ENCODE assay signal across 12 cellular contexts in the genomic region with DNA sequence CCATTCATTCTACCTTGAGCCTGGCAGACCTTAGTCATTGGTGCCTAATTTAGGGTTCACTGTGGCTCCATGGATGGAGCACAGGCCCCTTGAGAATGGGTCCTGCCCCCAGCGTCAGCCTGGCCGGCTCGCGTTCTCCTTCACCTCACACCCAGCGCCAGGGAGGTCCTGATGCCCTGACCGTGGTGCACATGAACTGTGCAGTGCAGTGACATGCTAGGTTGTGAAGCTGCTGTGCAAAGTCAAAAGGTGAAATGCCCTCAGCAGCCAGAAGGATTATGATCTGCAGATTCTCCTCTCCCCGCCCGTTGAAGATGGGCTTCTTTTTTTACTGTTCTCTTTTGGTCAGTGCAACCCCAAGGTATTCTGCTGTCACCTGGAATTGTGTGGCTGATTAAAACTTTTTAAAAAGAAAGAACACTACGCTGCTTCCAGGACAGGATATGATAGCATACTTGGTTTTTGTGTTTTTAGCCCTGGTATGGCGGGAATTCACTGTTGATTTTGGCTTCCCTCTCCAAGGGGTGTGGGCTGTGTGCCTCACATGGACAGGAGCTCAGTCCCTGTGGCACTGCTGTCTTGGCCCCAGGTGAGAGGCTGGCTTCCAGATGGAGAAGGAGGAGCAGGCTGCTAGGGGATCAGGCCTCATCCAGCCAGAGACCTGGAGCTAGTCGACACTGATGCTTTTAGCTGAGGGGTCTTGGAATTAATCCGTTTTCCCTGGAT. TPM values are rescaled to one million over a fixed set of nuclear protein-coding genes. Genes with fewer than 3 reads are reported as not detected.
DNase-seq lines count a peak whose midpoint lies in the region; ATAC-seq and TF ChIP-seq lines count a peak whose summit lies in the region.
"Had no signal": no experiment of that assay in that cellular context is flagged by ENCODE, and none has a peak within 500 bp of the region (broad histone marks: within the 10 kb centered on the region; RNA-seq: fewer than 3 reads in every experiment).

No MANE protein-coding gene starts in this region.

- H3K4me2 ChIP-seq in neuronal stem cell (ENCODE audit: insufficient read depth, low read length, poor library complexity, severe bottlenecking) = no peak overlapping the region

- TF ChIP-seq CTCF in AG04450 (IDR thresholded peaks at IDR 0.05; ENCODE audit: low read depth, low read length) = no peak

- no peak overlapping the region for H4K8ac ChIP-seq in neuronal stem cell (ENCODE audit: low read depth, low read length)

- H3K27me3 ChIP-seq in AG04450 (ENCODE audit: control insufficient read depth, insufficient read depth, low read length) (no peaks in the 10 kb centered on the region), neuronal stem cell (ENCODE audit: control insufficient read depth in 3 of 3, insufficient read depth in 3 of 3, low read depth in 1 of 3, low read length in 3 of 3) (no peaks in the 10 kb centered on the region), SJCRH30 (no peaks in the 10 kb centered on the region)

- no peak overlapping the region for H4K91ac ChIP-seq in neuronal stem cell (ENCODE audit: low read depth, low read length, poor library complexity)

- H3K4me3 ChIP-seq in AG04450 (ENCODE audit: low read depth, low read length) (no peak overlapping the region), neuronal stem cell (ENCODE audit: low read length in 2 of 2) (no peak overlapping the region), SJCRH30 (no peak overlapping the region)
- H3K4me3 ChIP-seq: GM12878 had no signal

- no peak overlapping the region for H2BK5ac ChIP-seq in neuronal stem cell (ENCODE audit: low read length)

- CTCF ChIA-PET in AG04450 (lab: Charles Lee) = no interaction called here
- CTCF ChIA-PET in HEK293T (lab: Yijun Ruan, JAX) = interaction anchor here (0.6 kb wide), 1 partner anchor 425 kb away, joined by 4 read pairs; no protein-coding TSS in a partner anchor

- no peak overlapping the region for H2AFZ ChIP-seq in neuronal stem cell (ENCODE audit: low read length)

- H3K14ac ChIP-seq in neuronal stem cell (ENCODE audit: low read length) = no peak overlapping the region

- no CpG with 5 or more reads among the region's 12 CpGs for WGBS in neuronal stem cell (ENCODE audit: extremely low coverage in 2 of 2, insufficient read length in 2 of 2, insufficient replicate concordance in 1 of 2), 2 donors

- no peak overlapping the region for H2BK15ac ChIP-seq in neuronal stem cell (ENCODE audit: low read length)

- peaks cover 3 to 4% of the 10 kb centered on the region in 2 donors for H3K36me3 ChIP-seq in neuronal stem cell (replicated peaks in 1 of 2; ENCODE audit: control insufficient read depth in 2 of 2, insufficient read depth in 2 of 2, low read length in 2 of 2)
- no peaks in the 10 kb centered on the region for H3K36me3 ChIP-seq in SJCRH30

- no peaks in the 10 kb centered on the region; the same call in 1 of the 2 replicates for H3K9me3 ChIP-seq in AG04450 (ENCODE audit: control insufficient read depth, insufficient read depth, low read length)
- no peaks in the 10 kb centered on the region for H3K9me3 ChIP-seq in neuronal stem cell (replicated peaks in 1 of 2; ENCODE audit: control insufficient read depth in 2 of 2, insufficient read depth in 1 of 2, low read depth in 1 of 2, low read length in 2 of 2)
- no peaks in the 10 kb centered on the region for H3K9me3 ChIP-seq in SJCRH30 (replicated peaks)

- POLR2A ChIA-PET in AG04450 (lab: Yijun Ruan, JAX) (interaction anchor here (0.7 to 1.8 kb wide), 2 partner anchors 10 to 555 kb away, joined by 6 to 8 read pairs; no protein-coding TSS in a partner anchor), HEK293T (lab: Yijun Ruan, JAX) (no interaction called here)

- peak overlapping the region; percentile 31 for H3K18ac ChIP-seq in neuronal stem cell (ENCODE audit: low read length)

- no peak overlapping the region for H2BK120ac ChIP-seq in neuronal stem cell (ENCODE audit: low read depth, low read length)

- no peak for ATAC-seq in HG02642 (IDR thresholded peaks at IDR 0.05; ENCODE audit: poor library complexity, unreplicated experiment)
- ATAC-seq: GM12878 had no signal

- no peak overlapping the region for H3K9ac ChIP-seq in neuronal stem cell (ENCODE audit: low read depth, low read length, poor library complexity)

- no peak overlapping the region for H2AK5ac ChIP-seq in neuronal stem cell (ENCODE audit: low read depth, low read length)

- H3K23ac ChIP-seq in neuronal stem cell (ENCODE audit: low read depth, low read length, poor library complexity) = peak overlapping the region; percentile 15

- H3K79me1 ChIP-seq in neuronal stem cell (ENCODE audit: low read depth, low read length) = peaks cover under 1% of the 10 kb centered on the region

- H3K27ac ChIP-seq in AG04450 (ENCODE audit: low read depth, low read length) (peak overlapping the region; percentile 47), cingulate gyrus (ENCODE audit: low read depth, low read length) (peak overlapping the region; percentile 3), neuronal stem cell (replicated peaks; ENCODE audit: low read length) (no peak overlapping the region), SJCRH30 (no peak overlapping the region)
- H3K27ac ChIP-seq: C4-2B had no signal

- H2BK12ac ChIP-seq in neuronal stem cell (ENCODE audit: low read length) = no peak overlapping the region

- H3K4me1 ChIP-seq in neuronal stem cell (ENCODE audit: control insufficient read depth in 2 of 2, insufficient read depth in 1 of 2, low read depth in 1 of 2, low read length in 2 of 2) (peaks cover 0 to 4% of the 10 kb centered on the region in 2 donors), SJCRH30 (no peaks in the 10 kb centered on the region)

- DNase-seq in AG04450 (ENCODE audit: low read depth, low spot score) (no peak), HS-27A (ENCODE audit: low read depth) (peak; percentile 52), neuronal stem cell (ENCODE audit: low spot score) (no peak), SJCRH30 (no peak), NCI-H187 (lab: John Stamatoyannopoulos, UW) (no peak), HEK293T (ENCODE audit: extremely low spot score) (no peak)
- DNase-seq: head of caudate nucleus, NCI-H146 had no signal

- no peak overlapping the region for H3K4ac ChIP-seq in neuronal stem cell (ENCODE audit: low read length)

TF ChIP-seq in HEK293T, 16 proteins besides CTCF, POLR2A, EP300 and RAD21:
- no peak for TF ChIP-seq CTBP1 (IDR thresholded peaks at IDR 0.05; ENCODE audit: borderline replicate concordance)
- no peak for TF ChIP-seq FOXK2 (IDR thresholded peaks at IDR 0.05)
- TF ChIP-seq PKNOX1 (IDR thresholded peaks at IDR 0.05) = no peak
- TF ChIP-seq ARNT (IDR thresholded peaks at IDR 0.05) = no peak
- no peak for TF ChIP-seq FOXM1 (IDR thresholded peaks at IDR 0.05; ENCODE audit: borderline replicate concordance)
- no peak for TF ChIP-seq LEF1 (IDR thresholded peaks at IDR 0.05; ENCODE audit: borderline replicate concordance)
- no peak for TF ChIP-seq SUZ12 (IDR thresholded peaks at IDR 0.05)
- TF ChIP-seq HDGF (IDR thresholded peaks at IDR 0.05; ENCODE audit: borderline replicate concordance) = no peak
- TF ChIP-seq ZNF384 (IDR thresholded peaks at IDR 0.05) = no peak
- no peak for TF ChIP-seq ELF4 (IDR thresholded peaks at IDR 0.05)
- no peak for TF ChIP-seq L3MBTL2 (conservative IDR thresholded peaks at IDR 0.05)
- no peak for TF ChIP-seq SP1 (IDR thresholded peaks at IDR 0.05)
- no peak for TF ChIP-seq BHLHE40 (IDR thresholded peaks at IDR 0.05; ENCODE audit: borderline replicate concordance)

RNA-seq across cellular contexts. Expression of gene TTC7A, which starts 24.0 kb away (rescaled TPM):
- polyA plus RNA-seq in AG04450 (2011; rRNA removed) = 8.4 and 11.0 TPM in 2 replicates
- polyA minus RNA-seq in AG04450 (2011; rRNA and poly(A)+ RNA removed) = 13.0 and 13.4 TPM in 2 replicates
- 12.6 TPM for polyA plus RNA-seq in neuronal stem cell (2013, experiment 1 of 2)
- polyA plus RNA-seq in neuronal stem cell (2013, experiment 2 of 2) = 12.6 TPM
- 9.1 and 10.4 TPM in 2 replicates for total RNA-seq in SJCRH30 (2014; rRNA removed; shearing (Covaris generic))

RNA-seq across cellular contexts. Expression of gene MCFD2, which starts 49.4 kb away (rescaled TPM):
- polyA plus RNA-seq in AG04450 (2011; rRNA removed) = 176 and 231 TPM in 2 replicates
- polyA minus RNA-seq in AG04450 (2011; rRNA and poly(A)+ RNA removed) = 125 and 128 TPM in 2 replicates
- polyA plus RNA-seq in neuronal stem cell (2013, experiment 1 of 2) = 56.7 TPM
- 57.6 TPM for polyA plus RNA-seq in neuronal stem cell (2013, experiment 2 of 2)
- total RNA-seq in SJCRH30 (2014; rRNA removed; shearing (Covaris generic)) = 109 and 113 TPM in 2 replicates

Comparison
In these comparisons a context has a peak if more than half of its experiments do, and no peak if none do; other contexts are left out.
1. H3K27ac ChIP-seq: peak in AG04450 (single experiment) and cingulate gyrus (single experiment); none in neuronal stem cell (single experiment) and SJCRH30 (single experiment).